ENCODE assay signal across 8 cellular contexts in the genomic region with DNA sequence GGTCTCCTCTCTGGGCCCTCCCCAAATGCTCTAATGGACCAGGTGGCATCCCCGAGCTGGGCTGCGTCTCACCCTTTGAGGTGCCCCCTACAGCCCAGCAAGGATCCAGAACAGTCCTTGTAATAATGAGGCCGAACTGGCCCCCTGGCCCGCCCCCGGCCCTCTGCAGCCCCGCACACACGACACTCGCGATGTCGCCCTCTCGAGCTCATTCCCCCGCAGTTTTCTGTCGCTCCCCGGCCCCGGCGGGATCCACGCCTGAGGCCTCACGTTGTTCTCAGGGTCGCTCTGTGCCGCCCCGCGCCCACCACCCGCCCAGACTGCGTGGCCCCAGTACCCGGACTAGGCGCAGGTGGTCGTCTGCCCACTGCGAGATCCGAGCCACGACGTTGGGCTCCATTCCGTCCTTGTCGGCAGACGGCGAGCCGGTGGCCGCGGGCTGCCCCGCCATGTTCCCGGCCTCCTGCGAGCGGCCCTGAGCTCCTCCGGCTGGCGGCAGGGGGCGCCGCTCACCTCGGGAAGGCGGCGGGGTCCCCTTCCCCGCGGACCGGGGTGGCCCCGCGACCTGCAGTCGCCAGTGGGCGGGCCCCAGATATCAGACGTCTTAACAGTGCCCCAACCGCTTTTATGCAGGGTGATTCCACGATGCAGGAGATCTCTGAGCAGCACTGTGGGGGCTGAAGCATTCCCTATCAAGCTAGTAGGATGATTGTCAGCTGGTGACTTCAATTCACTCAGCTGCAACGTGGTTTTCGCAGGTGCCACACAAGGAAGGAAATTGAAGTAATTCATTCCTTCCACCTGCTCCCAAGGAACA.
DNase-seq lines count a peak whose midpoint lies in the region; ATAC-seq and TF ChIP-seq lines count a peak whose summit lies in the region.

A gene with protein sequence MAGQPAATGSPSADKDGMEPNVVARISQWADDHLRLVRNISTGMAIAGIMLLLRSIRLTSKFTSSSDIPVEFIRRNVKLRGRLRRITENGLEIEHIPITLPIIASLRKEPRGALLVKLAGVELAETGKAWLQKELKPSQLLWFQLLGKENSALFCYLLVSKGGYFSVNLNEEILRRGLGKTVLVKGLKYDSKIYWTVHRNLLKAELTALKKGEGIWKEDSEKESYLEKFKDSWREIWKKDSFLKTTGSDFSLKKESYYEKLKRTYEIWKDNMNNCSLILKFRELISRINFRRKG (minus strand): TSS at position 477 of the 817 bp plus-strand sequence. CDS start 26 bp downstream, at position 451.

- ATAC-seq in HG03432 (IDR thresholded peaks at IDR 0.05; ENCODE audit: unreplicated experiment) = peak; percentile 99
- ATAC-seq in memory B cell (ENCODE audit: low read depth) = peak; percentile 90

- peak within 1 kb of the TSS; percentile 91 for H3K27ac Mint-ChIP-seq in memory B cell

- H3K4me1 Mint-ChIP-seq in memory B cell = peaks cover 8% of the 10 kb centered on the region

- peaks cover 2% of the 10 kb centered on the region for H3K36me3 Mint-ChIP-seq in memory B cell

- H3K27ac ChIP-seq in C4-2B = peak within 1 kb of the TSS; percentile 84

- H3K4me3 Mint-ChIP-seq in memory B cell = peak within 1 kb of the TSS; percentile 89

- peaks cover 7% of the 10 kb centered on the region for H3K27me3 Mint-ChIP-seq in memory B cell

- TF ChIP-seq CTCF in C4-2B (conservative IDR thresholded peaks at IDR 0.05) = peak; percentile 100

- H3K9me3 Mint-ChIP-seq in memory B cell = no peaks in the 10 kb centered on the region

- DNase-seq in GM19238 (ENCODE audit: insufficient read length, low spot score) = peak; percentile 83
- DNase-seq in NCI-H510A treated with DMSO at 0.1 percent for 48 hours (lab: John Stamatoyannopoulos, UW) = peak; percentile 63
- DNase-seq in activated CD4-positive, alpha-beta T cell treated with anti-CD3 and anti-CD28 coated beads, Interleukin-2, amount 50 U/mL, for 48 hours = peak; percentile 75 to 80
- DNase-seq in effector CD4-positive, alpha-beta T cell = peak; percentile 63
- peak; percentile 67 to 80 for DNase-seq in memory B cell (ENCODE audit: low spot score in 2 of 2)
- peak; percentile 58 for DNase-seq in stimulated activated CD8-positive, alpha-beta memory T cell treated with anti-CD3 and anti-CD28 coated beads, Interleukin-12 subunit alpha, Interleukin-12 subunit beta, amount 100 ng/mL, for 1 hour (ENCODE audit: low read depth)

Comparison
In these comparisons a context has a peak if more than half of its experiments do, and no peak if none do; other contexts are left out.
1. Peak in every context shown above with its lines: DNase-seq, ATAC-seq and H3K27ac ChIP-seq.